Comparison of ENCODE assay signal across 16 cellular contexts in the genomic region with DNA sequence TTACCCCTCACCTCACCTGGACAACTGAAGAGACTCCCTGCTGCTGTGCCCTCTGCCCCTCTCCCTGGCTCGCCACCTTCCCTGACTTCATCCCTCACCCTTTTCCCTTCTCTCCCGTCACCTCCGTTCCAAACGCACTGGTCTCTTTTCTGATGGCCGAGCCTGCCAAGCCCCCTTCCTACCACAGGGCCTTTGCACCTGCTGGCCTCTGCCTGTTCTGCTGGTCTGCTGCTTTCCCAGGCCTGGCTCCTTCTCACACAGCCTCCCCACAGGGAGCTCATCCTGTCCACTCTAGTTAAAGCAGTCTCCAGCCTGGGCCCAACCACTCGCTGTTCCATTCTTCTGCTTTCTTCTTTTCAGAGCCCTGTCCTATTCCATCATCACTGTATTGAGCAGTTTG.
"Had no signal": no experiment of that assay in that cellular context is flagged by ENCODE, and none has a peak within 500 bp of the region (broad histone marks: within the 10 kb centered on the region; RNA-seq: fewer than 3 reads in every experiment).

No MANE protein-coding gene starts in this region.

- FAIRE-seq: frontal cortex, pancreas had no signal

- H3K9me3 Mint-ChIP-seq: activated naive CD4-positive, alpha-beta T cell treated with anti-CD3 and anti-CD28 coated beads, Interleukin-2, amount 50 U/mL, for 72 hours; immature natural killer cell; mesothelial cell of epicardium; stimulated activated naive CD8-positive, alpha-beta T cell treated with anti-CD3 and anti-CD28 coated beads, Interleukin-15, Interleukin-2, amounts not matched to agents 100 ng/mL and 50 ng/mL, for 24 hours had no signal

- H3K9me3 ChIP-seq: lower lobe of right lung, pancreas, spleen, testis, upper lobe of left lung had no signal

- H3K27me3 Mint-ChIP-seq: stimulated activated naive CD8-positive, alpha-beta T cell treated with anti-CD3 and anti-CD28 coated beads, Interleukin-15, Interleukin-2, amounts not matched to agents 100 ng/mL and 50 ng/mL, for 24 hours had no signal

- DNase-seq: activated T-cell treated with anti-CD3 and anti-CD28 coated beads for 4 hours; amniotic stem cell; brain microvascular endothelial cell; effector memory CD4-positive, alpha-beta T cell; head of caudate nucleus; immature natural killer cell; lower lobe of right lung; pancreas; spleen; testis; upper lobe of left lung had no signal

- ATAC-seq: activated CD4-positive, CD25-positive, alpha-beta regulatory T cell treated with anti-CD3 and anti-CD28 coated beads, Interleukin-2, amount 50 U/mL, for 24 hours; activated naive CD4-positive, alpha-beta T cell treated with anti-CD3 and anti-CD28 coated beads, Interleukin-2, amount 50 U/mL, for 72 hours; lower lobe of right lung had no signal

- H3K4me1 ChIP-seq: lower lobe of right lung, pancreas, spleen, upper lobe of left lung had no signal

- H3K4me3 Mint-ChIP-seq: immature natural killer cell; mesothelial cell of epicardium; stimulated activated naive CD8-positive, alpha-beta T cell treated with anti-CD3 and anti-CD28 coated beads, Interleukin-15, Interleukin-2, amounts not matched to agents 100 ng/mL and 50 ng/mL, for 24 hours had no signal

- H3K27ac ChIP-seq: brain microvascular endothelial cell, lower lobe of right lung, pancreas, spleen, testis, upper lobe of left lung had no signal

- H3K27ac Mint-ChIP-seq: immature natural killer cell; mesothelial cell of epicardium; stimulated activated naive CD8-positive, alpha-beta T cell treated with anti-CD3 and anti-CD28 coated beads, Interleukin-15, Interleukin-2, amounts not matched to agents 100 ng/mL and 50 ng/mL, for 24 hours had no signal

- H3K4me3 ChIP-seq: lower lobe of right lung, pancreas, spleen, testis, upper lobe of left lung had no signal

- H3K27me3 ChIP-seq: brain microvascular endothelial cell, pancreas, spleen, testis, upper lobe of left lung had no signal
